31 cellular contexts compared by ENCODE assay signal in genomic region chr1:47722101-47722500, GRCh38.
"Had no signal": no experiment of that assay in that cellular context is flagged by ENCODE, and none has a peak within 500 bp of the region (broad histone marks: within the 10 kb centered on the region; RNA-seq: fewer than 3 reads in every experiment).

No MANE protein-coding gene starts in this region.

- H3K4me3 ChIP-seq: adrenal gland, body of pancreas, breast epithelium had no signal

- H3K27ac ChIP-seq: adrenal gland, body of pancreas, brain microvascular endothelial cell, breast epithelium, VCaP had no signal

- ATAC-seq: activated CD8-positive, alpha-beta T cell treated with anti-CD3 and anti-CD28 coated beads for 36 hours; activated naive CD4-positive, alpha-beta T cell treated with anti-CD3 and anti-CD28 coated beads, Interleukin-2, amount 50 U/mL, for 72 hours; activated T-cell treated with anti-CD3 and anti-CD28 coated beads, Interleukin-2, amount 50 U/mL, for 4 hours; activated T-cell treated with anti-CD3 and anti-CD28 coated beads, Interleukin-2, amount 50 U/mL, for 72 hours; activated T-helper 17 cell treated with anti-CD3 and anti-CD28 coated beads, Interleukin-2, amount 50 U/mL, for 72 hours; body of pancreas had no signal

- DNase-seq: activated B cell treated with CpG ODN at 0.5 μM for 24 hours; activated CD4-positive, alpha-beta memory T cell treated with anti-CD3 and anti-CD28 coated beads for 36 hours; activated CD4-positive, alpha-beta T cell treated with anti-CD3 and anti-CD28 coated beads for 4 hours; activated CD4-positive, alpha-beta T cell treated with anti-CD3 and anti-CD28 coated beads, Interleukin-2, amount 10 ng/mL, durations not matched to agents 24 days and 14 days; activated CD4-positive, alpha-beta T cell treated with anti-CD3 and anti-CD28 coated beads, Interleukin-2, amount 50 U/mL, for 1 hour; activated CD4-positive, alpha-beta T cell treated with anti-CD3 and anti-CD28 coated beads, Interleukin-2, amount 50 U/mL, for 4 hours; activated CD4-positive, CD25-positive, alpha-beta regulatory T cell treated with anti-CD3 and anti-CD28 coated beads, Interleukin-2, amount 50 U/mL, for 72 hours; activated CD8-positive, alpha-beta memory T cell treated with anti-CD3 and anti-CD28 coated beads, Interleukin-2, amount 50 U/mL, for 4 hours; activated CD8-positive, alpha-beta T cell treated with anti-CD3 and anti-CD28 coated beads for 36 hours; activated effector memory CD4-positive, alpha-beta T cell treated with anti-CD3 and anti-CD28 coated beads, Interleukin-2, amount 50 U/mL, for 16 hours; activated gamma-delta T cell treated with Interleukin-2 at 50 U/mL for 16 hours; activated naive CD4-positive, alpha-beta T cell; activated naive CD4-positive, alpha-beta T cell treated with anti-CD3 and anti-CD28 coated beads for 36 hours; activated naive CD4-positive, alpha-beta T cell treated with anti-CD3 and anti-CD28 coated beads, Interleukin-2, amount 50 U/mL, for 16 hours; activated naive CD8-positive, alpha-beta T cell treated with anti-CD3 and anti-CD28 coated beads for 36 hours; activated T-cell treated with anti-CD3 and anti-CD28 coated beads for 4 hours; activated T-cell treated with anti-CD3 and anti-CD28 coated beads, Interleukin-2, amount 50 U/mL, for 1 hour; activated T-cell treated with anti-CD3 and anti-CD28 coated beads, Interleukin-2, amount 50 U/mL, for 4 hours; activated T-cell treated with anti-CD3 and anti-CD28 coated beads, Interleukin-2, amount 50 U/mL, for 72 hours; adrenal gland; amniotic stem cell; body of pancreas; brain microvascular endothelial cell; central memory CD4-positive, alpha-beta T cell; T-helper 1 cell; T-helper 2 cell; T-helper 9 cell had no signal
